ENCODE assay signal across 1 cellular context in the genomic region with DNA sequence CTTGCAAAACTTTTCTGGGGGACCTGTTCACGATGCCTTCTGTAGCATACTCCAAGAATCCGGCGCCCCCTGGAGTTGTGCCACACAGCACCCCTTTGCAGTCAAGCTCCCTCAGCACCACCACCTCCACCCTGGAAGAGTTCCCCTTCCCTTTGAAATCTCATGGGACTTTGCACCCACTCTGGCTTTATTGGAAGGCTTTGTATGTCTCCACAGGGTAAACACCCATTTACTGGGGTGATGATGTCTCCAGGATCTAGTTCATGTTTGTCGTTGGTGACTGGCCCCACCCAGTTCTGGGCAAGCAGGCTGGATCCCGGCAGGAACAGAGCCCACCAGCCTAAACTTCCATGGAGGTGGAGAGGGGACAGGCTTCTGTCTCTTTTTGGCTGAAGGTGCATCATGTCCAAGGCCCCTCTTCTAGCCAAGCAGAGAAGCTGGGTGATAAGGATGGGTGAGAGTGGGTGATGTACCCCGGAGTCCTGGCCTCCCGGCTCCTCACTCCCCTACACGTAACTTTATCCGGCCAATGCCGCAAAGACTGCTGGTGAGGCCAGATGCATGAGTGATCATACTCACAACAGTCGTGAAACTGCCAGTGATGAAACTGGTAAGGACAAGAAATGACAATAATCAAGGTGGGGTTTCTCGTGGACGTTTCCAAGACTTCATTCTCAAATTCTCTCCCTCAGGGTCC.
TF ChIP-seq lines count a peak whose summit lies in the region.

No MANE protein-coding gene starts in this region.

TF ChIP-seq in H1, 55 proteins besides CTCF, POLR2A, EP300 and RAD21:
- TF ChIP-seq CHD2 (IDR thresholded peaks at IDR 0.05; ENCODE audit: low read length): no peak
- 0 out of 2 replicates have a peak, but pooled peaks have one; percentile 1 for TF ChIP-seq POLR2AphosphoS5 (IDR thresholded peaks at IDR 0.05; ENCODE audit: low read depth, low read length)
